Comparison of ENCODE assay signal across 11 cellular contexts in genomic region chr21:32886339-32886738, GRCh38.
A peak's percentile ranks its signal among the peaks of the same experiment; 100 is the strongest.
DNase-seq lines count a peak whose midpoint lies in the region; TF ChIP-seq lines count a peak whose summit lies in the region.
"Had no signal": no experiment of that assay in that cellular context is flagged by ENCODE, and none has a peak within 500 bp of the region (broad histone marks: within the 10 kb centered on the region; RNA-seq: fewer than 3 reads in every experiment).

No MANE protein-coding gene starts in this region.

- CTCF ChIA-PET in CD8-positive, alpha-beta memory T cell (lab: Charles Lee), result interaction anchor here (0.9 to 1.3 kb wide), 5 partner anchors 29 to 310 kb away, joined by 3 to 5 read pairs (median 4); no protein-coding TSS in a partner anchor
- CTCF ChIA-PET in activated CD4-positive, alpha-beta T cell treated with anti-CD3 and anti-CD28 coated beads, Interleukin-2, amount 10 ng/mL, durations not matched to agents 7 days and 5 days (lab: Charles Lee), result no interaction called here

- no peaks in the 10 kb centered on the region for H3K36me3 ChIP-seq in CD8-positive, alpha-beta memory T cell (ENCODE audit: insufficient read depth, low read length)
- H3K36me3 ChIP-seq in Loucy (ENCODE audit: insufficient read depth, low read length), result no peaks in the 10 kb centered on the region
- H3K36me3 ChIP-seq: vagina had no signal

- H3K27me3 ChIP-seq in CD8-positive, alpha-beta memory T cell (ENCODE audit: insufficient read depth, low read length, poor library complexity, severe bottlenecking), result no peaks in the 10 kb centered on the region
- no peaks in the 10 kb centered on the region for H3K27me3 ChIP-seq in Loucy (ENCODE audit: insufficient read depth, low read length, poor library complexity, severe bottlenecking)
- H3K27me3 ChIP-seq: vagina had no signal

- peak overlapping the region; percentile 62 for H3K4me3 ChIP-seq in CD8-positive, alpha-beta memory T cell (ENCODE audit: low read length)
- H3K4me3 ChIP-seq in Loucy (ENCODE audit: low read length, poor library complexity, severe bottlenecking) (peak overlapping the region; percentile 76), fibroblast of villous mesenchyme (ENCODE audit: low read depth, low read length) (peak overlapping the region; percentile 57)
- H3K4me3 ChIP-seq: vagina had no signal

- peak overlapping the region; percentile 19 to 94 (median 88) for H3K27ac Mint-ChIP-seq in CD8-positive, alpha-beta memory T cell
- H3K27ac Mint-ChIP-seq in activated CD4-positive, alpha-beta T cell treated with anti-CD3 and anti-CD28 coated beads, Interleukin-2, amount 10 ng/mL, durations not matched to agents 7 days and 5 days, result peak overlapping the region; percentile 63
- H3K27ac Mint-ChIP-seq: naive B cell had no signal

- peaks cover 0 to 1% (median 0%) of the 10 kb centered on the region in 3 donors for H3K36me3 Mint-ChIP-seq in CD8-positive, alpha-beta memory T cell
- peaks cover 3% of the 10 kb centered on the region for H3K36me3 Mint-ChIP-seq in activated CD4-positive, alpha-beta T cell treated with anti-CD3 and anti-CD28 coated beads, Interleukin-2, amount 10 ng/mL, durations not matched to agents 7 days and 5 days (ENCODE audit: low read depth)
- H3K36me3 Mint-ChIP-seq: naive B cell had no signal

- in situ Hi-C loops in KBM-7 (cut with MboI; ENCODE audit: low pct_unique_long_range_greater_than_20kb, low sequenced_read_pairs), result no loop called here

- peak overlapping the region; percentile 68 to 95 (median 88) for H3K4me3 Mint-ChIP-seq in CD8-positive, alpha-beta memory T cell
- peak overlapping the region; percentile 62 for H3K4me3 Mint-ChIP-seq in activated CD4-positive, alpha-beta T cell treated with anti-CD3 and anti-CD28 coated beads, Interleukin-2, amount 10 ng/mL, durations not matched to agents 7 days and 5 days
- H3K4me3 Mint-ChIP-seq: naive B cell had no signal

- H3K4me1 Mint-ChIP-seq in CD8-positive, alpha-beta memory T cell, result peaks cover 15 to 19% (median 19%) of the 10 kb centered on the region in 3 donors
- H3K4me1 Mint-ChIP-seq in activated CD4-positive, alpha-beta T cell treated with anti-CD3 and anti-CD28 coated beads, Interleukin-2, amount 10 ng/mL, durations not matched to agents 7 days and 5 days, result peaks cover 9% of the 10 kb centered on the region
- H3K4me1 Mint-ChIP-seq: naive B cell had no signal

- H3K9me2 ChIP-seq in Loucy (replicated peaks; ENCODE audit: low read depth, low read length), result no peaks in the 10 kb centered on the region

- POLR2A ChIA-PET in CD8-positive, alpha-beta memory T cell (lab: Charles Lee), result interaction anchor here (0.5 kb wide), 1 partner anchor 48 kb away, joined by 4 read pairs; no protein-coding TSS in a partner anchor
- POLR2A ChIA-PET in activated CD4-positive, alpha-beta T cell treated with anti-CD3 and anti-CD28 coated beads, Interleukin-2, amount 10 ng/mL, durations not matched to agents 7 days and 5 days (lab: Charles Lee), result no interaction called here

- no peaks in the 10 kb centered on the region for H3F3A ChIP-seq in Loucy (ENCODE audit: low read depth)

- H3K4me1 ChIP-seq in CD8-positive, alpha-beta memory T cell (ENCODE audit: insufficient read depth, low read length), result peaks cover 16% of the 10 kb centered on the region
- peaks cover 15% of the 10 kb centered on the region for H3K4me1 ChIP-seq in Loucy (ENCODE audit: insufficient read depth, low read length, poor library complexity, severe bottlenecking)
- H3K4me1 ChIP-seq: vagina had no signal

- no peaks in the 10 kb centered on the region for H3K79me2 ChIP-seq in Loucy (ENCODE audit: insufficient read depth, low read length)

- no peaks in the 10 kb centered on the region for H3K9me3 ChIP-seq in CD8-positive, alpha-beta memory T cell (ENCODE audit: low read length)
- no peaks in the 10 kb centered on the region for H3K9me3 ChIP-seq in Loucy (ENCODE audit: insufficient read depth, low read depth, low read length)
- H3K9me3 ChIP-seq: vagina had no signal

- TF ChIP-seq CTCF in Loucy (conservative IDR thresholded peaks at IDR 0.05; ENCODE audit: low read length) (no peak; the same call in 1 of the 2 replicates), fibroblast of villous mesenchyme (IDR thresholded peaks at IDR 0.05; ENCODE audit: insufficient read depth, low read depth, low read length) (no peak)

- no peaks in the 10 kb centered on the region for H3K9me3 Mint-ChIP-seq in CD8-positive, alpha-beta memory T cell
- peaks cover 3% of the 10 kb centered on the region for H3K9me3 Mint-ChIP-seq in activated CD4-positive, alpha-beta T cell treated with anti-CD3 and anti-CD28 coated beads, Interleukin-2, amount 10 ng/mL, durations not matched to agents 7 days and 5 days

- peak in 4 of 5 donors; percentile 6 to 60 (median 17) for DNase-seq in CD8-positive, alpha-beta memory T cell
- DNase-seq in activated CD4-positive, alpha-beta T cell treated with anti-CD3 and anti-CD28 coated beads, Interleukin-2, amount 10 ng/mL, durations not matched to agents 7 days and 5 days, result peak; percentile 13
- DNase-seq in fibroblast of villous mesenchyme (ENCODE audit: low read depth), result peak; percentile 20
- DNase-seq in NCI-H1417 treated with DMSO at 0.1 percent for 48 hours (lab: John Stamatoyannopoulos, UW), result no peak
- DNase-seq in AG08395 (ENCODE audit: low spot score), result no peak
- no peak for DNase-seq in iPS-NIHi11 (ENCODE audit: low spot score)
- DNase-seq in KBM-7, result no peak
- DNase-seq: dermis blood vessel endothelial cell, naive B cell had no signal

- H3K9ac ChIP-seq in Loucy (ENCODE audit: low read depth, low read length, poor library complexity, severe bottlenecking), result peak overlapping the region; percentile 62

- peak overlapping the region; percentile 98 for H2AFZ ChIP-seq in Loucy (ENCODE audit: low read length)

- H3K27me3 Mint-ChIP-seq in CD8-positive, alpha-beta memory T cell, result peaks cover 0 to 4% of the 10 kb centered on the region in 2 donors
- H3K27me3 Mint-ChIP-seq in activated CD4-positive, alpha-beta T cell treated with anti-CD3 and anti-CD28 coated beads, Interleukin-2, amount 10 ng/mL, durations not matched to agents 7 days and 5 days, result peaks cover 8% of the 10 kb centered on the region

- H3K4me2 ChIP-seq in Loucy (ENCODE audit: low read depth, low read length, poor library complexity, severe bottlenecking), result peak overlapping the region; percentile 89

- H3K27ac ChIP-seq in CD8-positive, alpha-beta memory T cell (ENCODE audit: low read depth, low read length), result peak overlapping the region; percentile 26
- H3K27ac ChIP-seq: vagina had no signal

- H4K20me1 ChIP-seq in Loucy (ENCODE audit: insufficient read depth, low read length, poor library complexity, severe bottlenecking), result no peaks in the 10 kb centered on the region

Comparison
In these comparisons a context has a peak if more than half of its experiments do, and no peak if none do; other contexts are left out.
1. DNase-seq: peak in CD8-positive, alpha-beta memory T cell (4 of 5), activated CD4-positive, alpha-beta T cell treated with anti-CD3 and anti-CD28 coated beads, Interleukin-2, amount 10 ng/mL, durations not matched to agents 7 days and 5 days (single experiment) and fibroblast of villous mesenchyme (single experiment); none in NCI-H1417 treated with DMSO at 0.1 percent for 48 hours (single experiment), AG08395 (single experiment), iPS-NIHi11 (single experiment) and KBM-7 (single experiment).
2. Peak in every context shown above with its lines, with median percentiles within 50 percentile points of each other: H3K4me3 ChIP-seq.